Comparison of ENCODE assay signal across 16 cellular contexts in the genomic region with DNA sequence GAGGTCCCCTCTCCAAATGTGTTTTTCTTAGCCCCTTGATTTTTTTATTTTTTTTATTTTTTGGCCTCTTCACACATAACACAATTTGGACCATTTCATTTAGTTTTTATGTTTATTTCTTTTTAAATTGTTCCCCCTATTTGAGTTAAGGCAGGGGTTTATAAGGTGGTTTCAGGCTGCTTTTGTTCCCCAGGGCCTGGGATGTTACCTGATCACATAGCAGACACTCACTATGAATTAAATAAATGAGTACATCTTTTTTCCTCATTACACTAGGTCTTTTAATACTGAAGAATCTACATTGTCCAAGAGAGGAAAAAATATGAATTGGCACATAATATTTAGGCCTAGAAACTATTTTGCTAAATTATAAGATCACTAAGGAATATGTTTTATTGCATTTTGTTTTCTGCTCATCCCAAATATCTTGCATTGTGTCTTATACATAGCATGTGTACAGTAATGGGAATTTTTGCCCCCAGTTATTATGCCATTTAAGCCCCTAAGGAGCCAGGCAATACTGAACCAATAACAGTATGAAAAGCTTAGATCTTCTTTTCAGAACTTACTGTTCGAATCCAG.
DNase-seq lines count a peak whose midpoint lies in the region; ATAC-seq, FAIRE-seq and TF ChIP-seq lines count a peak whose summit lies in the region.
"Had no signal": no experiment of that assay in that cellular context is flagged by ENCODE, and none has a peak within 500 bp of the region (broad histone marks: within the 10 kb centered on the region; RNA-seq: fewer than 3 reads in every experiment).

No MANE protein-coding gene starts in this region.

- H3K4me3 Mint-ChIP-seq in astrocyte (ENCODE audit: unreplicated experiment): no peak overlapping the region
- H3K4me3 Mint-ChIP-seq: CD8-positive, alpha-beta T cell had no signal

- 12% methylated on average over 1 of the region's 1 CpG for WGBS in right lobe of liver (ENCODE audit: insufficient coverage, low coverage, low lambda C conversion rate, missing lambda C conversion rate)

- H3K36me3 ChIP-seq in HCT116 (ENCODE audit: control insufficient read depth in 1 of 2, insufficient read depth in 2 of 2, low read length in 2 of 2) (no peaks in the 10 kb centered on the region), astrocyte (ENCODE audit: insufficient read depth, low read length) (no peaks in the 10 kb centered on the region), right lobe of liver (no peaks in the 10 kb centered on the region), skeletal muscle tissue (ENCODE audit: control insufficient read depth in 3 of 3, insufficient read depth in 3 of 3, low read length in 3 of 3) (peaks cover 0 to 10% (median 6%) of the 10 kb centered on the region in 3 donors)
- H3K36me3 ChIP-seq: BE2C, Peyer's patch had no signal

- DNase-seq in HCT116 (ENCODE audit: low read depth, low spot score) (no peak), astrocyte (ENCODE audit: low read depth) (no peak), right lobe of liver (no peak), D721Med (ENCODE audit: insufficient read length, low spot score) (no peak), posterior cingulate gyrus (no peak)
- DNase-seq: BE2C; CD8-positive, alpha-beta T cell; GF-D8; Peyer's patch; Right ventricle myocardium superior; T-helper 1 cell had no signal

- no peaks in the 10 kb centered on the region; the same call in 1 of the 2 replicates for H3K9me2 ChIP-seq in HCT116 (ENCODE audit: insufficient read depth)

- peak overlapping the region; percentile 60 for H3K4me2 ChIP-seq in HCT116 (ENCODE audit: low read length)
- peak overlapping the region; percentile 54 for H3K4me2 ChIP-seq in astrocyte (ENCODE audit: low read length)

- H3K27me3 ChIP-seq in HCT116 (ENCODE audit: insufficient read depth, low read length): no peaks in the 10 kb centered on the region
- H3K27me3 ChIP-seq in astrocyte (ENCODE audit: insufficient read depth, low read length): no peaks in the 10 kb centered on the region
- no peaks in the 10 kb centered on the region for H3K27me3 ChIP-seq in right lobe of liver
- H3K27me3 ChIP-seq in skeletal muscle tissue (ENCODE audit: control insufficient read depth in 3 of 3, insufficient read depth in 3 of 3, low read length in 3 of 3): no peaks in the 10 kb centered on the region
- H3K27me3 ChIP-seq: BE2C, Peyer's patch had no signal

- POLR2A ChIA-PET in HCT116 (lab: Charles Lee): interaction anchor here (1.0 kb wide), 1 partner anchor 50 kb away, joined by 3 read pairs; no protein-coding TSS in a partner anchor

- H3K36me3 Mint-ChIP-seq in astrocyte (ENCODE audit: low read depth, unreplicated experiment): no peaks in the 10 kb centered on the region
- H3K36me3 Mint-ChIP-seq: CD8-positive, alpha-beta T cell had no signal

- ATAC-seq in HCT116: peak; percentile 18; the same call in 1 of the 2 replicates
- ATAC-seq in right lobe of liver: no peak
- no peak for ATAC-seq in GM18868 (IDR thresholded peaks at IDR 0.05; ENCODE audit: unreplicated experiment)
- ATAC-seq in HG02884 (IDR thresholded peaks at IDR 0.05; ENCODE audit: unreplicated experiment): no peak
- ATAC-seq: CD8-positive, alpha-beta T cell had no signal

- RAD21 ChIA-PET in HCT116 (lab: Charles Lee; ENCODE audit: low non-redundant PET in 1 of 2, low total read pairs in 2 of 2, uncharacterized antibody in 2 of 2, unreplicated experiment in 2 of 2): no interaction called here

- TF ChIP-seq CTCF in HCT116 (IDR thresholded peaks at IDR 0.05 in 2 of 3, conservative IDR thresholded peaks at IDR 0.05 in 1 of 3; ENCODE audit: borderline replicate concordance in 1 of 3, insufficient read depth in 1 of 3, low read depth in 2 of 3, low read length in 2 of 3): no peak
- no peak for TF ChIP-seq CTCF in astrocyte (IDR thresholded peaks at IDR 0.05; ENCODE audit: insufficient read depth, low read depth, low read length)
- no peak for TF ChIP-seq CTCF in right lobe of liver (IDR thresholded peaks at IDR 0.05)
- TF ChIP-seq CTCF in D721Med (IDR thresholded peaks at IDR 0.05; ENCODE audit: insufficient read depth, missing control alignments): no peak

- intact Hi-C loops in HCT116 (cut with micrococcal nuclease) (loop anchor here (5.0 kb wide), 1 partner anchor 48 kb away; no protein-coding TSS in a partner anchor), right lobe of liver (cut with DNase I) (no loop called here), posterior cingulate gyrus (cut with DNase I) (no loop called here)

- CTCF ChIA-PET in HCT116 (lab: Charles Lee): interaction anchor here (0.9 kb wide), 1 partner anchor 62 kb away, joined by 4 read pairs; no protein-coding TSS in a partner anchor

- FAIRE-seq in astrocyte (lab: Jason Lieb, UNC) (no peak), D721Med (lab: Jason Lieb, UNC) (no peak)
- FAIRE-seq: GM12891, HTR-8/SVneo had no signal

- peak overlapping the region in 1 of 2 experiments; percentile 35; a peak in 2 of 4 replicates for H3K4me3 ChIP-seq in HCT116 (replicated peaks in 1 of 2; ENCODE audit: low read depth in 1 of 2, low read length in 2 of 2)
- H3K4me3 ChIP-seq in astrocyte (ENCODE audit: insufficient read depth, low read depth, low read length): no peak overlapping the region
- no peak overlapping the region for H3K4me3 ChIP-seq in right lobe of liver
- H3K4me3 ChIP-seq in skeletal muscle tissue (ENCODE audit: low read length in 3 of 3): no peak overlapping the region
- H3K4me3 ChIP-seq: Peyer's patch had no signal

- H3K4me1 ChIP-seq in HCT116 (ENCODE audit: control insufficient read depth in 1 of 2, insufficient read depth in 2 of 2, low read length in 2 of 2): peaks cover 19 to 25% of the 10 kb centered on the region in 2 experiments; a peak in 3 of 4 replicates
- no peaks in the 10 kb centered on the region for H3K4me1 ChIP-seq in astrocyte (ENCODE audit: insufficient read depth, low read length)
- H3K4me1 ChIP-seq in right lobe of liver: peaks cover 0 to 11% (median 0%) of the 10 kb centered on the region in 4 donors
- H3K4me1 ChIP-seq in skeletal muscle tissue (ENCODE audit: control insufficient read depth in 3 of 3, insufficient read depth in 3 of 3, low read length in 3 of 3): peaks cover 0 to 5% (median 0%) of the 10 kb centered on the region in 3 donors
- H3K4me1 ChIP-seq: BE2C, Peyer's patch had no signal

- no peaks in the 10 kb centered on the region for H3K27me3 Mint-ChIP-seq in astrocyte (ENCODE audit: low read depth, unreplicated experiment)

- TF ChIP-seq RAD21 in HCT116 (IDR thresholded peaks at IDR 0.05; ENCODE audit: low read depth): no peak

- no peaks in the 10 kb centered on the region for H3K79me2 ChIP-seq in HCT116 (ENCODE audit: insufficient read depth, low read length)
- no peaks in the 10 kb centered on the region for H3K79me2 ChIP-seq in astrocyte (ENCODE audit: insufficient read depth, low read length)

- H3K4me1 Mint-ChIP-seq in astrocyte (ENCODE audit: low read depth, unreplicated experiment): peaks cover 29% of the 10 kb centered on the region

- H3K9me3 ChIP-seq in HCT116 (ENCODE audit: control insufficient read depth in 1 of 2, insufficient read depth in 1 of 2, low read depth in 1 of 2, low read length in 2 of 2) (no peaks in the 10 kb centered on the region), astrocyte (ENCODE audit: insufficient read depth, low read depth, low read length) (no peaks in the 10 kb centered on the region), right lobe of liver (no peaks in the 10 kb centered on the region), skeletal muscle tissue (ENCODE audit: control insufficient read depth in 3 of 3, low read length in 3 of 3) (no peaks in the 10 kb centered on the region)
- H3K9me3 ChIP-seq: BE2C, Peyer's patch had no signal

- H3K27ac ChIP-seq in HCT116 (ENCODE audit: low read depth, low read length) (peak overlapping the region; percentile 37; the same call in 1 of the 2 replicates), astrocyte (ENCODE audit: low read depth, low read length) (no peak overlapping the region), right lobe of liver (peak overlapping the region; percentile 29 to 80 (median 71)), skeletal muscle tissue (ENCODE audit: low read depth, low read length) (peak overlapping the region; percentile 46)

- BruUV-seq in HCT116 (replicated peaks; lab: Mats Ljungman, UMichigan): no TSS peak

- TF ChIP-seq POLR2A in HCT116 (IDR thresholded peaks at IDR 0.05; ENCODE audit: borderline replicate concordance, extremely low read depth, insufficient read depth, insufficient read length) (no peak), right lobe of liver (IDR thresholded peaks at IDR 0.05) (no peak)

- peak overlapping the region; percentile 79 for H2AFZ ChIP-seq in HCT116 (ENCODE audit: low read depth, low read length, poor library complexity, severe bottlenecking)
- H2AFZ ChIP-seq in astrocyte (ENCODE audit: low read depth, low read length): no peak overlapping the region

- H3K9ac ChIP-seq in HCT116 (ENCODE audit: low read length) (no peak overlapping the region), astrocyte (ENCODE audit: low read length) (no peak overlapping the region), skeletal muscle tissue (ENCODE audit: low read depth in 1 of 3, low read length in 3 of 3) (no peak overlapping the region)

- H4K20me1 ChIP-seq in HCT116 (ENCODE audit: insufficient read depth) (no peaks in the 10 kb centered on the region), astrocyte (ENCODE audit: insufficient read depth, low read length) (no peaks in the 10 kb centered on the region)

- H3K27ac Mint-ChIP-seq in astrocyte (ENCODE audit: unreplicated experiment): peak overlapping the region; percentile 82
- H3K27ac Mint-ChIP-seq: CD8-positive, alpha-beta T cell had no signal

- no peaks in the 10 kb centered on the region for H3K9me3 Mint-ChIP-seq in astrocyte (ENCODE audit: unreplicated experiment)
- H3K9me3 Mint-ChIP-seq: CD8-positive, alpha-beta T cell had no signal

TF ChIP-seq in HCT116, 20 proteins besides CTCF, POLR2A, EP300 and RAD21 (continues in another document):
- TF ChIP-seq TCF7L2 (IDR thresholded peaks at IDR 0.05; ENCODE audit: borderline replicate concordance, extremely low read depth, insufficient read depth, insufficient read length): no peak
- no peak for TF ChIP-seq JUND (IDR thresholded peaks at IDR 0.05)
- TF ChIP-seq EGR1 (IDR thresholded peaks at IDR 0.05; ENCODE audit: low read depth): no peak
- TF ChIP-seq EZH2 (IDR thresholded peaks at IDR 0.05): no peak
